ENCODE assay signal across 14 cellular contexts in genomic region chr3:126530171-126531050, GRCh38. TPM values are rescaled to one million over a fixed set of nuclear protein-coding genes. Genes with fewer than 3 reads are reported as not detected.
A peak's percentile ranks its signal among the peaks of the same experiment; 100 is the strongest.
DNase-seq lines count a peak whose midpoint lies in the region; ATAC-seq and TF ChIP-seq lines count a peak whose summit lies in the region.
"Had no signal": no experiment of that assay in that cellular context is flagged by ENCODE, and none has a peak within 500 bp of the region (broad histone marks: within the 10 kb centered on the region; RNA-seq: fewer than 3 reads in every experiment).

No MANE protein-coding gene starts in this region.

- H3K79me2 ChIP-seq in Loucy (ENCODE audit: insufficient read depth, low read length), result no peaks in the 10 kb centered on the region

- peaks cover 10 to 18% of the 10 kb centered on the region in 2 donors for H3K27me3 Mint-ChIP-seq in natural killer cell treated with Interleukin-12 subunit alpha and Interleukin-12 subunit beta and Interleukin-15 and Interleukin-18, amount 100 ng/mL, for 72 hours
- peaks cover 12% of the 10 kb centered on the region for H3K27me3 Mint-ChIP-seq in activated T-helper 2 cell treated with anti-CD3 and anti-CD28 coated beads, Interferon-gamma antibody, Interleukin-2, Interleukin-4, amounts not matched to agents 10 μg/mL and 5 μg/mL and 100 μg/mL, durations not matched to agents 14 hours and 24 hours and 36 hours (ENCODE audit: low read depth)

- H3K4me1 Mint-ChIP-seq in natural killer cell treated with Interleukin-12 subunit alpha and Interleukin-12 subunit beta and Interleukin-15 and Interleukin-18, amount 100 ng/mL, for 72 hours (ENCODE audit: low read depth in 2 of 2), result peaks cover 18 to 22% of the 10 kb centered on the region in 2 donors
- H3K4me1 Mint-ChIP-seq in activated T-helper 2 cell treated with anti-CD3 and anti-CD28 coated beads, Interferon-gamma antibody, Interleukin-2, Interleukin-4, amounts not matched to agents 10 μg/mL and 5 μg/mL and 100 μg/mL, durations not matched to agents 14 hours and 24 hours and 36 hours (ENCODE audit: low read depth), result no peaks in the 10 kb centered on the region

- TF ChIP-seq CTCF in Loucy (conservative IDR thresholded peaks at IDR 0.05; ENCODE audit: low read length) (peak; percentile 38), foreskin keratinocyte (conservative IDR thresholded peaks at IDR 0.05) (no peak)

- H3K9me3 ChIP-seq in Loucy (ENCODE audit: insufficient read depth, low read depth, low read length) (no peaks in the 10 kb centered on the region), duodenal mucosa (ENCODE audit: control insufficient read depth in 1 of 2, low read length in 2 of 2) (no peaks in the 10 kb centered on the region)

- H3K4me1 ChIP-seq in Loucy (ENCODE audit: insufficient read depth, low read length, poor library complexity, severe bottlenecking), result peaks cover 77% of the 10 kb centered on the region
- peaks cover 0 to 11% of the 10 kb centered on the region in 2 donors for H3K4me1 ChIP-seq in duodenal mucosa (ENCODE audit: control insufficient read depth in 1 of 2, insufficient read depth in 2 of 2, low read length in 2 of 2)
- peaks cover 3% of the 10 kb centered on the region for H3K4me1 ChIP-seq in foreskin keratinocyte

- DNase-seq in GF-D8 (lab: John Stamatoyannopoulos, UW) (peak; percentile 95), NCI-H2196 (lab: John Stamatoyannopoulos, UW; ENCODE audit: unreplicated experiment) (no peak), NCI-H510A (lab: John Stamatoyannopoulos, UW) (no peak), foreskin keratinocyte (no peak)
- peak; percentile 85 for DNase-seq in natural killer cell treated with Interleukin-12 subunit alpha and Interleukin-12 subunit beta and Interleukin-15 and Interleukin-18, amount 100 ng/mL, for 72 hours (ENCODE audit: low spot score)
- no peak for DNase-seq in activated T-helper 2 cell treated with anti-CD3 and anti-CD28 coated beads, Interferon-gamma antibody, Interleukin-2, Interleukin-4, amounts not matched to agents 10 μg/mL and 5 μg/mL and 100 μg/mL, durations not matched to agents 14 hours and 24 hours and 36 hours (ENCODE audit: low spot score)
- DNase-seq: activated CD4-positive, alpha-beta T cell treated with anti-CD3 and anti-CD28 coated beads, Interleukin-2, amount 50 U/mL, for 48 hours; kidney glomerular epithelial cell; NCI-H1092 treated with DMSO at 0.1 percent for 48 hours had no signal

- no peaks in the 10 kb centered on the region for H3K9me3 Mint-ChIP-seq in natural killer cell treated with Interleukin-12 subunit alpha and Interleukin-12 subunit beta and Interleukin-15 and Interleukin-18, amount 100 ng/mL, for 72 hours
- H3K9me3 Mint-ChIP-seq in activated T-helper 2 cell treated with anti-CD3 and anti-CD28 coated beads, Interferon-gamma antibody, Interleukin-2, Interleukin-4, amounts not matched to agents 10 μg/mL and 5 μg/mL and 100 μg/mL, durations not matched to agents 14 hours and 24 hours and 36 hours, result no peaks in the 10 kb centered on the region

- no peaks in the 10 kb centered on the region for H3K9me2 ChIP-seq in Loucy (replicated peaks; ENCODE audit: low read depth, low read length)

- peak overlapping the region; percentile 58 for H3K4me3 ChIP-seq in Loucy (ENCODE audit: low read length, poor library complexity, severe bottlenecking)
- no peak overlapping the region for H3K4me3 ChIP-seq in duodenal mucosa (ENCODE audit: low read depth in 1 of 2, low read length in 2 of 2)

- intact Hi-C loops in activated T-helper 2 cell treated with anti-CD3 and anti-CD28 coated beads, Interferon-gamma antibody, Interleukin-2, Interleukin-4, amounts not matched to agents 10 μg/mL and 5 μg/mL and 100 μg/mL, durations not matched to agents 14 hours and 24 hours and 36 hours (cut with micrococcal nuclease), result no loop called here

- no peaks in the 10 kb centered on the region for H3K27me3 ChIP-seq in Loucy (ENCODE audit: insufficient read depth, low read length, poor library complexity, severe bottlenecking)
- H3K27me3 ChIP-seq in duodenal mucosa (ENCODE audit: control insufficient read depth in 1 of 2, insufficient read depth in 2 of 2, low read length in 2 of 2), result no peaks in the 10 kb centered on the region
- peaks cover 39% of the 10 kb centered on the region for H3K27me3 ChIP-seq in foreskin keratinocyte

- H3K9ac ChIP-seq in Loucy (ENCODE audit: low read depth, low read length, poor library complexity, severe bottlenecking), result peak overlapping the region; percentile 84
- H3K9ac ChIP-seq in duodenal mucosa (ENCODE audit: low read depth in 1 of 2, low read length in 2 of 2), result no peak overlapping the region

- H3K36me3 Mint-ChIP-seq in natural killer cell treated with Interleukin-12 subunit alpha and Interleukin-12 subunit beta and Interleukin-15 and Interleukin-18, amount 100 ng/mL, for 72 hours, result no peaks in the 10 kb centered on the region
- no peaks in the 10 kb centered on the region for H3K36me3 Mint-ChIP-seq in activated T-helper 2 cell treated with anti-CD3 and anti-CD28 coated beads, Interferon-gamma antibody, Interleukin-2, Interleukin-4, amounts not matched to agents 10 μg/mL and 5 μg/mL and 100 μg/mL, durations not matched to agents 14 hours and 24 hours and 36 hours (ENCODE audit: low read depth)

- H3K27ac ChIP-seq in duodenal mucosa (ENCODE audit: low read depth, low read length), result peak overlapping the region; percentile 17
- H3K27ac ChIP-seq in foreskin keratinocyte, result no peak overlapping the region
- H3K27ac ChIP-seq: C4-2B had no signal

- peak; percentile 82 to 91 for ATAC-seq in natural killer cell treated with Interleukin-12 subunit alpha and Interleukin-12 subunit beta and Interleukin-15 and Interleukin-18, amount 100 ng/mL, for 72 hours
- ATAC-seq in foreskin keratinocyte, result no peak
- ATAC-seq: HCT116 had no signal

- peak overlapping the region; percentile 76 for H3K4me2 ChIP-seq in Loucy (ENCODE audit: low read depth, low read length, poor library complexity, severe bottlenecking)

- H3K27ac Mint-ChIP-seq in natural killer cell treated with Interleukin-12 subunit alpha and Interleukin-12 subunit beta and Interleukin-15 and Interleukin-18, amount 100 ng/mL, for 72 hours, result peak overlapping the region; percentile 59 to 77
- no peak overlapping the region for H3K27ac Mint-ChIP-seq in activated T-helper 2 cell treated with anti-CD3 and anti-CD28 coated beads, Interferon-gamma antibody, Interleukin-2, Interleukin-4, amounts not matched to agents 10 μg/mL and 5 μg/mL and 100 μg/mL, durations not matched to agents 14 hours and 24 hours and 36 hours

- H3K36me3 ChIP-seq in Loucy (ENCODE audit: insufficient read depth, low read length) (no peaks in the 10 kb centered on the region), duodenal mucosa (ENCODE audit: control insufficient read depth in 1 of 2, insufficient read depth in 2 of 2, low read length in 2 of 2) (no peaks in the 10 kb centered on the region)

- no peaks in the 10 kb centered on the region for H4K20me1 ChIP-seq in Loucy (ENCODE audit: insufficient read depth, low read length, poor library complexity, severe bottlenecking)

- peak overlapping the region; percentile 32 for H3K4me3 Mint-ChIP-seq in natural killer cell treated with Interleukin-12 subunit alpha and Interleukin-12 subunit beta and Interleukin-15 and Interleukin-18, amount 100 ng/mL, for 72 hours
- no peak overlapping the region for H3K4me3 Mint-ChIP-seq in activated T-helper 2 cell treated with anti-CD3 and anti-CD28 coated beads, Interferon-gamma antibody, Interleukin-2, Interleukin-4, amounts not matched to agents 10 μg/mL and 5 μg/mL and 100 μg/mL, durations not matched to agents 14 hours and 24 hours and 36 hours (ENCODE audit: low read depth)

- no peak overlapping the region for H2AFZ ChIP-seq in Loucy (ENCODE audit: low read length)

- no peaks in the 10 kb centered on the region for H3F3A ChIP-seq in Loucy (ENCODE audit: low read depth)

RNA-seq across cellular contexts. Expression of gene CHST13, which starts 6.5 kb away (rescaled TPM):
- under 1 TPM in 1 of 2 donors, not detected in 1; 0.98 TPM for total RNA-seq in natural killer cell treated with Interleukin-12 subunit alpha and Interleukin-12 subunit beta and Interleukin-15 and Interleukin-18, amount 100 ng/mL, for 72 hours
- total RNA-seq in activated T-helper 2 cell treated with anti-CD3 and anti-CD28 coated beads, Interferon-gamma antibody, Interleukin-2, Interleukin-4, amounts not matched to agents 10 μg/mL and 5 μg/mL and 100 μg/mL, durations not matched to agents 14 hours and 24 hours and 36 hours, result 0.09 TPM in 1 of 2 replicates, not detected in the other
- 0.11 TPM in 1 of 2 replicates, not detected in the other for total RNA-seq in foreskin keratinocyte
- polyA plus RNA-seq in foreskin keratinocyte, result 0.02 TPM in 1 of 2 replicates, not detected in the other

RNA-seq across cellular contexts. Expression of gene UROC1, which starts 12.8 kb away (rescaled TPM):
- total RNA-seq in natural killer cell treated with Interleukin-12 subunit alpha and Interleukin-12 subunit beta and Interleukin-15 and Interleukin-18, amount 100 ng/mL, for 72 hours, result not detected
- not detected in 2 replicates for total RNA-seq in activated T-helper 2 cell treated with anti-CD3 and anti-CD28 coated beads, Interferon-gamma antibody, Interleukin-2, Interleukin-4, amounts not matched to agents 10 μg/mL and 5 μg/mL and 100 μg/mL, durations not matched to agents 14 hours and 24 hours and 36 hours
- not detected in 2 replicates for total RNA-seq in foreskin keratinocyte
- polyA plus RNA-seq in foreskin keratinocyte, result not detected in 2 replicates
- total RNA-seq: renal cortical epithelial cell had no signal

RNA-seq across cellular contexts. Expression of gene C3orf22, which starts 28.3 kb away (rescaled TPM):
- not detected for total RNA-seq in natural killer cell treated with Interleukin-12 subunit alpha and Interleukin-12 subunit beta and Interleukin-15 and Interleukin-18, amount 100 ng/mL, for 72 hours
- not detected in 2 replicates for total RNA-seq in activated T-helper 2 cell treated with anti-CD3 and anti-CD28 coated beads, Interferon-gamma antibody, Interleukin-2, Interleukin-4, amounts not matched to agents 10 μg/mL and 5 μg/mL and 100 μg/mL, durations not matched to agents 14 hours and 24 hours and 36 hours
- not detected in 2 replicates for total RNA-seq in foreskin keratinocyte
- not detected in 2 replicates for polyA plus RNA-seq in foreskin keratinocyte
- total RNA-seq: renal cortical epithelial cell had no signal

RNA-seq across cellular contexts. Expression of gene ZXDC, which starts 54.7 kb away (rescaled TPM):
- total RNA-seq in natural killer cell treated with Interleukin-12 subunit alpha and Interleukin-12 subunit beta and Interleukin-15 and Interleukin-18, amount 100 ng/mL, for 72 hours, result 10 to 100 TPM; 34.3 to 49.2 TPM
- total RNA-seq in activated T-helper 2 cell treated with anti-CD3 and anti-CD28 coated beads, Interferon-gamma antibody, Interleukin-2, Interleukin-4, amounts not matched to agents 10 μg/mL and 5 μg/mL and 100 μg/mL, durations not matched to agents 14 hours and 24 hours and 36 hours, result 26.1 and 27.0 TPM in 2 replicates
- 13.9 and 15.4 TPM in 2 replicates for total RNA-seq in foreskin keratinocyte
- polyA plus RNA-seq in foreskin keratinocyte, result 5.6 and 6.5 TPM in 2 replicates

Comparison
In these comparisons a context has a peak if more than half of its experiments do, and no peak if none do; other contexts are left out.
1. DNase-seq: peak in GF-D8 (single experiment) and natural killer cell treated with Interleukin-12 subunit alpha and Interleukin-12 subunit beta and Interleukin-15 and Interleukin-18, amount 100 ng/mL, for 72 hours (single experiment); none in NCI-H2196 (single experiment), NCI-H510A (single experiment), activated T-helper 2 cell treated with anti-CD3 and anti-CD28 coated beads, Interferon-gamma antibody, Interleukin-2, Interleukin-4, amounts not matched to agents 10 μg/mL and 5 μg/mL and 100 μg/mL, durations not matched to agents 14 hours and 24 hours and 36 hours (single experiment) and foreskin keratinocyte (0 of 2).